ENCODE assay signal across 13 cellular contexts in genomic region chr14:75282166-75282547, GRCh38. TPM values are rescaled to one million over a fixed set of nuclear protein-coding genes. Genes with fewer than 3 reads are reported as not detected.
DNase-seq lines count a peak whose midpoint lies in the region; ATAC-seq and TF ChIP-seq lines count a peak whose summit lies in the region.
"Had no signal": no experiment of that assay in that cellular context is flagged by ENCODE, and none has a peak within 500 bp of the region (broad histone marks: within the 10 kb centered on the region; RNA-seq: fewer than 3 reads in every experiment).

No MANE protein-coding gene starts in this region.

- peaks cover 45% of the 10 kb centered on the region for H3K4me1 Mint-ChIP-seq in mesothelial cell of epicardium

- no peaks in the 10 kb centered on the region for H3K9me3 Mint-ChIP-seq in mesothelial cell of epicardium

- H3K27me3 Mint-ChIP-seq in mesothelial cell of epicardium (ENCODE audit: low read depth), result peaks cover 27% of the 10 kb centered on the region

- peaks cover 17% of the 10 kb centered on the region for H3K36me3 Mint-ChIP-seq in mesothelial cell of epicardium

- peak overlapping the region; percentile 85 for H3K4me3 ChIP-seq in upper lobe of right lung
- H3K4me3 ChIP-seq: BLaER1 had no signal

- H3K4me3 Mint-ChIP-seq in mesothelial cell of epicardium, result peak overlapping the region; percentile 14

- no peaks in the 10 kb centered on the region for H3K9me3 ChIP-seq in upper lobe of right lung
- H3K9me3 ChIP-seq: BLaER1 had no signal

- no peak for ATAC-seq in upper lobe of right lung
- ATAC-seq in HG03025 (IDR thresholded peaks at IDR 0.05; ENCODE audit: low FRiP score, unreplicated experiment), result no peak
- ATAC-seq in HG02885 (IDR thresholded peaks at IDR 0.05; ENCODE audit: poor library complexity, unreplicated experiment), result no peak

- peak in 4 of 6 experiments; percentile 18 to 48 (median 42) for DNase-seq in stimulated activated naive CD4-positive, alpha-beta T cell (lab: John Stamatoyannopoulos, UW)
- DNase-seq in stimulated activated naive CD4-positive, alpha-beta T cell treated with Interleukin-2 at 50 U/mL for 16 hours (lab: John Stamatoyannopoulos, UW), result no peak
- peak; percentile 13 for DNase-seq in dermis blood vessel endothelial cell
- no peak for DNase-seq in mesothelial cell of epicardium (ENCODE audit: low spot score in 2 of 2, unreplicated experiment in 2 of 2)
- no peak for DNase-seq in upper lobe of right lung
- no peak for DNase-seq in NCI-H2081 (lab: John Stamatoyannopoulos, UW)
- DNase-seq: activated T-cell treated with anti-CD3 and anti-CD28 coated beads, Interleukin-2, amount 50 U/mL, for 48 hours; dorsolateral prefrontal cortex; NCI-H1092; NK-92 treated with Interleukin-12 subunit alpha and Interleukin-12 subunit beta, amount 100 ng/mL, for 24 hours had no signal

- no peaks in the 10 kb centered on the region for H3K27me3 ChIP-seq in upper lobe of right lung
- H3K27me3 ChIP-seq: dorsolateral prefrontal cortex had no signal

- peaks cover 21% of the 10 kb centered on the region for H3K36me3 ChIP-seq in upper lobe of right lung

- H3K27ac Mint-ChIP-seq in mesothelial cell of epicardium, result peak overlapping the region; percentile 69

- H3K4me1 ChIP-seq in upper lobe of right lung, result peaks cover 19% of the 10 kb centered on the region

- H3K27ac ChIP-seq in upper lobe of right lung, result peak overlapping the region; percentile 100
- H3K27ac ChIP-seq: BLaER1 had no signal

- TF ChIP-seq CTCF in mesothelial cell of epicardium (IDR thresholded peaks at IDR 0.05; ENCODE audit: unreplicated experiment), result no peak
- no peak for TF ChIP-seq CTCF in upper lobe of right lung (IDR thresholded peaks at IDR 0.05)

- intact Hi-C loops in upper lobe of right lung (cut with DNase I), result no loop called here

RNA-seq across cellular contexts. Expression of gene FOS, which starts 3.5 kb away (rescaled TPM):
- 8.2 and 127 TPM in 2 replicates for total RNA-seq in dermis blood vessel endothelial cell
- 789 to 796 TPM (median 796 TPM) in 3 replicates for total RNA-seq in mesothelial cell of epicardium
- total RNA-seq in upper lobe of right lung, result 204 TPM

Comparison
In these comparisons a context has a peak if more than half of its experiments do, and no peak if none do; other contexts are left out.
1. DNase-seq: peak in stimulated activated naive CD4-positive, alpha-beta T cell (4 of 6) and dermis blood vessel endothelial cell (single experiment); none in stimulated activated naive CD4-positive, alpha-beta T cell treated with Interleukin-2 at 50 U/mL for 16 hours (single experiment), mesothelial cell of epicardium (0 of 2), upper lobe of right lung (single experiment) and NCI-H2081 (0 of 2).